ENCODE assay signal across 18 cellular contexts in the genomic region with DNA sequence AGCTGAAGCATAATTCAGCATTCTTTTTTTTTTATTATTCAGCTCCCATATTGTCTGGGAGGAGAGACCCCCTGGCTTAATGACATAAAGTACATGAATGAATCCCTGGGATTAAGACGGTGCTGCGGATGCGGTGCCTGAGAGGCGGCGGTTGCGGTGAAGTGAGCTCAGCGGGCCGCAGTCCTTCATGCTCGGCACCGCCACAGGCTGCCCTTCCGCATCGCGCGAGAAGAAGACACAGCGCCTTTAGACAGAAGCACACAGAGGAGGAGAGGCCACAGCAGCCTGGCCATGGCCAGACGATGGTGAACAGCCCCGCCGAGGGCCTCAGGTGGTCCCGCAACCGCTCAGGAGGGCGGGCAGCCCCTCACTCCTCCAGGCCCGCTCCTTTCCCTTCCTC.
DNase-seq lines count a peak whose midpoint lies in the region; ATAC-seq and TF ChIP-seq lines count a peak whose summit lies in the region.
"Had no signal": no experiment of that assay in that cellular context is flagged by ENCODE, and none has a peak within 500 bp of the region (broad histone marks: within the 10 kb centered on the region; RNA-seq: fewer than 3 reads in every experiment).

No MANE protein-coding gene starts in this region.

- H3K4me3 ChIP-seq in GM23338 (no peak overlapping the region), WERI-Rb-1 (ENCODE audit: low read depth, low read length) (no peak overlapping the region), endocrine pancreas (ENCODE audit: control insufficient read depth, insufficient read depth, low read length) (peak overlapping the region; percentile 38), mesenchymal stem cell (ENCODE audit: insufficient read depth in 1 of 2, low read depth in 1 of 2, low read length in 2 of 2) (no peak overlapping the region)
- H3K4me3 ChIP-seq: GM23248, K562 had no signal

- peaks cover 9% of the 10 kb centered on the region; the same call in 1 of the 3 replicates for H3K9me3 Mint-ChIP-seq in GM23338

- peaks cover 7% of the 10 kb centered on the region for H3K4me1 Mint-ChIP-seq in GM23338

- H2AFZ ChIP-seq in GM23338 (no peak overlapping the region), mesenchymal stem cell (ENCODE audit: low read depth, low read length) (no peak overlapping the region)
- H2AFZ ChIP-seq: GM23248 had no signal

- H3K23ac ChIP-seq in mesenchymal stem cell (ENCODE audit: low read length in 2 of 2): no peak overlapping the region

- H3K36me3 ChIP-seq in GM23338 (ENCODE audit: insufficient read depth): no peaks in the 10 kb centered on the region
- no peaks in the 10 kb centered on the region for H3K36me3 ChIP-seq in WERI-Rb-1
- no peaks in the 10 kb centered on the region for H3K36me3 ChIP-seq in endocrine pancreas (ENCODE audit: control insufficient read depth, insufficient read depth, low read length)
- no peaks in the 10 kb centered on the region for H3K36me3 ChIP-seq in mesenchymal stem cell (ENCODE audit: control insufficient read depth in 1 of 2, insufficient read depth in 2 of 2, low read depth in 1 of 2, low read length in 2 of 2)

- H2BK15ac ChIP-seq in mesenchymal stem cell (ENCODE audit: low read depth, poor library complexity, severe bottlenecking): no peak overlapping the region

- peak overlapping the region in 1 of 2 experiments; percentile 57 for H3K18ac ChIP-seq in mesenchymal stem cell (ENCODE audit: low read depth in 1 of 2, low read length in 2 of 2)

- peaks cover 6% of the 10 kb centered on the region for H3K27me3 Mint-ChIP-seq in GM23338 (ENCODE audit: insufficient read depth, low read depth, poor library complexity)

- H4K8ac ChIP-seq in mesenchymal stem cell (ENCODE audit: low read length): no peak overlapping the region

- H3K4me2 ChIP-seq in GM23338 (no peak overlapping the region), mesenchymal stem cell (ENCODE audit: low read length, poor library complexity, severe bottlenecking) (no peak overlapping the region)

- H3K4me3 Mint-ChIP-seq in GM23338: no peak overlapping the region
- H3K4me3 Mint-ChIP-seq: CD14-positive monocyte had no signal

- no peak overlapping the region for H2BK120ac ChIP-seq in mesenchymal stem cell (ENCODE audit: low read depth, low read length)

- no peaks in the 10 kb centered on the region for H3K79me2 ChIP-seq in GM23338 (replicated peaks; ENCODE audit: insufficient read depth)

- H3K4me1 ChIP-seq in GM23338 (ENCODE audit: insufficient read depth) (peaks cover 7% of the 10 kb centered on the region; the same call in 1 of the 2 replicates), endocrine pancreas (ENCODE audit: control insufficient read depth, insufficient read depth, low read length) (no peaks in the 10 kb centered on the region), mesenchymal stem cell (ENCODE audit: control insufficient read depth, insufficient read depth, low read depth, low read length) (no peaks in the 10 kb centered on the region)

- peak overlapping the region; percentile 66; the same call in 1 of the 2 replicates for H3K27ac Mint-ChIP-seq in GM23338
- H3K27ac Mint-ChIP-seq: CD14-positive monocyte had no signal

- no peaks in the 10 kb centered on the region for H3K79me1 ChIP-seq in mesenchymal stem cell (replicated peaks; ENCODE audit: low read length, poor library complexity, severe bottlenecking)

- H3K9me3 ChIP-seq in WERI-Rb-1 (ENCODE audit: severe bottlenecking) (peaks cover 4% of the 10 kb centered on the region), endocrine pancreas (ENCODE audit: control insufficient read depth, low read length) (no peaks in the 10 kb centered on the region), mesenchymal stem cell (ENCODE audit: control insufficient read depth, low read length) (peaks cover 3% of the 10 kb centered on the region)

- no peak overlapping the region for H2BK12ac ChIP-seq in mesenchymal stem cell (ENCODE audit: low read length in 2 of 2)

- H3K9me2 ChIP-seq in GM23338 (ENCODE audit: insufficient read depth): no peaks in the 10 kb centered on the region

- peak overlapping the region; percentile 87 for H4K91ac ChIP-seq in mesenchymal stem cell (ENCODE audit: low read length)

- in situ Hi-C loops in G401 (cut with HindIII; ENCODE audit: low sequenced_read_pairs): no loop called here

- no peak overlapping the region for H3K14ac ChIP-seq in mesenchymal stem cell (ENCODE audit: low read length in 2 of 2)

- no peaks in the 10 kb centered on the region for H4K20me1 ChIP-seq in GM23338 (replicated peaks; ENCODE audit: insufficient read depth)

- H3K9ac ChIP-seq in endocrine pancreas (ENCODE audit: control insufficient read depth, insufficient read depth, low read length) (no peak overlapping the region), mesenchymal stem cell (ENCODE audit: low read length) (peak overlapping the region; percentile 25)
- H3K9ac ChIP-seq: GM23248 had no signal

- WGBS in mesenchymal stem cell: 93% methylated on average over 22 of the region's 22 CpGs

- peak; percentile 73 for ATAC-seq in GM23338
- ATAC-seq: K562, PC-3 had no signal

- no peak overlapping the region for H2BK5ac ChIP-seq in mesenchymal stem cell (ENCODE audit: low read depth, low read length, poor library complexity, severe bottlenecking)

- peaks cover 1% of the 10 kb centered on the region; the same call in 1 of the 3 replicates for H3K36me3 Mint-ChIP-seq in GM23338 (ENCODE audit: low read depth)
- H3K36me3 Mint-ChIP-seq: CD14-positive monocyte had no signal

- TF ChIP-seq CTCF in GM23338 (conservative IDR thresholded peaks at IDR 0.05; ENCODE audit: low read depth in 2 of 2): no peak
- no peak for TF ChIP-seq CTCF in WERI-Rb-1 (IDR thresholded peaks at IDR 0.05; ENCODE audit: low read depth, low read length)

- no peaks in the 10 kb centered on the region for H3F3A ChIP-seq in GM23338 (replicated peaks; ENCODE audit: low read depth)

- H3K27me3 ChIP-seq in GM23338 (ENCODE audit: insufficient read depth) (no peaks in the 10 kb centered on the region), WERI-Rb-1 (ENCODE audit: insufficient read depth, low read depth, severe bottlenecking) (no peaks in the 10 kb centered on the region), endocrine pancreas (ENCODE audit: control insufficient read depth, insufficient read depth, low read length) (no peaks in the 10 kb centered on the region), mesenchymal stem cell (ENCODE audit: control insufficient read depth in 1 of 2, insufficient read depth in 1 of 2, low read length in 2 of 2) (peaks cover 0 to 3% of the 10 kb centered on the region in 2 experiments)

- H3K4ac ChIP-seq in mesenchymal stem cell (ENCODE audit: low read depth in 1 of 2, low read length in 2 of 2): no peak overlapping the region

- no peak overlapping the region for H3K27ac ChIP-seq in GM23338 (ENCODE audit: low read depth)
- peak overlapping the region; percentile 73 for H3K27ac ChIP-seq in WERI-Rb-1
- no peak overlapping the region for H3K27ac ChIP-seq in mesenchymal stem cell (ENCODE audit: low read length, poor library complexity, severe bottlenecking)
- H3K27ac ChIP-seq: GM23248 had no signal

- DNase-seq in GM23338 (ENCODE audit: low spot score) (peak; percentile 17), WERI-Rb-1 (no peak), mesenchymal stem cell (no peak), NCI-H2227 treated with DMSO at 0.1 percent for 48 hours (lab: John Stamatoyannopoulos, UW) (no peak), globus pallidus (ENCODE audit: low spot score) (no peak), occipital lobe (lab: John Stamatoyannopoulos, UW) (no peak), G401 (ENCODE audit: low spot score) (no peak)
- DNase-seq: DMS79, GM23248, NCI-H1105 treated with DMSO at 0.1 percent for 48 hours, NCI-H1694, NCI-H2081 treated with DMSO at 0.1 percent for 48 hours, NCI-H510A treated with DMSO at 0.1 percent for 48 hours, NCI-H774, PC-3 had no signal

- H2AK5ac ChIP-seq in mesenchymal stem cell (ENCODE audit: low read length, severe bottlenecking): no peak overlapping the region

TF ChIP-seq in GM23338, 12 proteins besides CTCF, POLR2A, EP300 and RAD21:
- no peak for TF ChIP-seq NANOG (IDR thresholded peaks at IDR 0.05; ENCODE audit: borderline replicate concordance)
- TF ChIP-seq EZH2 (IDR thresholded peaks at IDR 0.05; ENCODE audit: low read depth, unreplicated experiment): no peak
- no peak for TF ChIP-seq ZNF114 (CRISPR knock-in tag; IDR thresholded peaks at IDR 0.05)
- TF ChIP-seq CREB1 (CRISPR knock-in tag; IDR thresholded peaks at IDR 0.05; ENCODE audit: low read depth): no peak
